1 cellular context compared by ENCODE assay signal in the genomic region with DNA sequence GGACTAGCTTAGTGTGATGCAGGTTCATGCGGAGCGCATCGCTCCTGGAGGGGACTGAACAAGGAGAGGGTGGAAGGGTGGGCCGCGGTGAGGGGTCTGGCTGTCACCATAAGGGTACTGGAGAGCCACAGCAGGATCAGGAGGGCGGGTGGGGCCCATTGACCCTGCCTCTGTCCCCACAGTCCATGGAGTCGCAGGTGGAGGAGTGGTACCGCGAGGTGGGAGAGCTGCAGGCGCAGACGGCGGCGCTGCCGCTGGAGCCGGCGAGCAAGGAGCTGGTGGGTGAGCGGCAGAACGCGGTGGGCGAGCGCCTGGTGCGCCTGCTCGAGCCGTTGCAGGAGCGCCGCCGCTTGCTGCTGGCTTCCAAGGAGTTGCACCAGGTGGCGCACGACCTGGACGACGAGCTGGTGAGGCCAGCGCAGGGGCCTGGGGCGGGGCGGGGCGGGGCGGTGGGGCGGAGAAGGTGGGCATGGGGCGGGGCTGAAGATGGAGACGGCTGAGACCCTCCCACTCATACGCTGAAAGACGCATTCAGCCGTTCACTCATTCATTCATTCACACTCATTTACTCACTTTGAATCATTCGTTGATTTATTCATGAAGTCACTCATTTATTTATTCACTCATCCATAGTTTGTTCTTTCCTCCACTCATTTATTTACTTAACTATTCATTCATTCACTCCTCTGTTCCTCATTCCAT.
TF ChIP-seq lines count a peak whose summit lies in the region.

No MANE protein-coding gene starts in this region.

TF ChIP-seq in H1, 55 proteins besides CTCF, POLR2A, EP300 and RAD21:
- TF ChIP-seq JUN (IDR thresholded peaks at IDR 0.05; ENCODE audit: low read depth, low read length) (no peak), KDM4A (IDR thresholded peaks at IDR 0.05; ENCODE audit: low read depth, low read length, severe bottlenecking) (peak; percentile 80), ASH2L (IDR thresholded peaks at IDR 0.05; ENCODE audit: low read length) (peak; percentile 41), FOSL1 (IDR thresholded peaks at IDR 0.05; ENCODE audit: insufficient read depth, low read depth, low read length) (no peak), SIX5 (IDR thresholded peaks at IDR 0.05; ENCODE audit: low read depth, low read length) (no peak), NRF1 (IDR thresholded peaks at IDR 0.05; ENCODE audit: low read depth, low read length) (peak; percentile 54), GABPA (IDR thresholded peaks at IDR 0.05; ENCODE audit: borderline replicate concordance, insufficient read depth, low read length) (no peak), KDM1A (IDR thresholded peaks at IDR 0.05; ENCODE audit: borderline replicate concordance, low read length) (peak; percentile 64; the same call in 1 of the 2 replicates), USF2 (IDR thresholded peaks at IDR 0.05; ENCODE audit: low read length) (no peak), BCL11A (IDR thresholded peaks at IDR 0.05; ENCODE audit: low read depth in 2 of 2, low read length in 2 of 2) (no peak), TBP (IDR thresholded peaks at IDR 0.05; ENCODE audit: low read depth, low read length) (peak; percentile 47; the same call in 1 of the 2 replicates), RBBP5 (IDR thresholded peaks at IDR 0.05; ENCODE audit: borderline replicate concordance, low read depth, low read length) (peak; percentile 41; the same call in 1 of the 2 replicates), TEAD4 (IDR thresholded peaks at IDR 0.05; ENCODE audit: low read depth, low read length) (no peak), RNF2 (IDR thresholded peaks at IDR 0.05; ENCODE audit: borderline replicate concordance, low read depth, low read length, missing control alignments, poor library complexity, severe bottlenecking) (no peak), CEBPB (IDR thresholded peaks at IDR 0.05; ENCODE audit: low read depth, low read length) (no peak), MAFK (IDR thresholded peaks at IDR 0.05; ENCODE audit: low read depth, low read length) (no peak), BRCA1 (IDR thresholded peaks at IDR 0.05; ENCODE audit: low read depth, low read length) (no peak), SIRT6 (IDR thresholded peaks at IDR 0.05; ENCODE audit: low read length) (no peak), CREB1 (IDR thresholded peaks at IDR 0.05) (peak; percentile 69; the same call in 1 of the 2 replicates), EZH2 (IDR thresholded peaks at IDR 0.05; ENCODE audit: low read depth, low read length, severe bottlenecking) (peak; percentile 38), SIN3A (conservative IDR thresholded peaks at IDR 0.05 in 1 of 2, IDR thresholded peaks at IDR 0.05 in 1 of 2; ENCODE audit: low read depth in 1 of 2, low read length in 2 of 2) (no peak; a peak in 1 of 4 replicates)
- TF ChIP-seq, protein P1, sequence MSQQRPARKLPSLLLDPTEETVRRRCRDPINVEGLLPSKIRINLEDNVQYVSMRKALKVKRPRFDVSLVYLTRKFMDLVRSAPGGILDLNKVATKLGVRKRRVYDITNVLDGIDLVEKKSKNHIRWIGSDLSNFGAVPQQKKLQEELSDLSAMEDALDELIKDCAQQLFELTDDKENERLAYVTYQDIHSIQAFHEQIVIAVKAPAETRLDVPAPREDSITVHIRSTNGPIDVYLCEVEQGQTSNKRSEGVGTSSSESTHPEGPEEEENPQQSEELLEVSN (IDR thresholded peaks at IDR 0.05) = peak; percentile 38; the same call in 1 of the 2 replicates
- TF ChIP-seq, protein P2, sequence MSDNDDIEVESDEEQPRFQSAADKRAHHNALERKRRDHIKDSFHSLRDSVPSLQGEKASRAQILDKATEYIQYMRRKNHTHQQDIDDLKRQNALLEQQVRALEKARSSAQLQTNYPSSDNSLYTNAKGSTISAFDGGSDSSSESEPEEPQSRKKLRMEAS (IDR thresholded peaks at IDR 0.05) = peak; percentile 60
- TF ChIP-seq, protein P3, sequence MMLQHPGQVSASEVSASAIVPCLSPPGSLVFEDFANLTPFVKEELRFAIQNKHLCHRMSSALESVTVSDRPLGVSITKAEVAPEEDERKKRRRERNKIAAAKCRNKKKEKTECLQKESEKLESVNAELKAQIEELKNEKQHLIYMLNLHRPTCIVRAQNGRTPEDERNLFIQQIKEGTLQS (IDR thresholded peaks at IDR 0.05; ENCODE audit: insufficient read depth, low read depth, low read length) = no peak
